Comparison of ENCODE assay signal across 13 cellular contexts in genomic region chr15:74438206-74438605, GRCh38. TPM values are rescaled to one million over a fixed set of nuclear protein-coding genes. Genes with fewer than 3 reads are reported as not detected.
DNase-seq lines count a peak whose midpoint lies in the region; ATAC-seq and TF ChIP-seq lines count a peak whose summit lies in the region.
"Had no signal": no experiment of that assay in that cellular context is flagged by ENCODE, and none has a peak within 500 bp of the region (broad histone marks: within the 10 kb centered on the region; RNA-seq: fewer than 3 reads in every experiment).

No MANE protein-coding gene starts in this region.

- H3K27me3 Mint-ChIP-seq in stimulated activated naive CD8-positive, alpha-beta T cell treated with anti-CD3 and anti-CD28 coated beads, Interleukin-15, Interleukin-2, amounts not matched to agents 100 ng/mL and 50 ng/mL, for 24 hours = no peaks in the 10 kb centered on the region
- H3K27me3 Mint-ChIP-seq in stimulated activated naive CD8-positive, alpha-beta T cell treated with anti-CD3 and anti-CD28 coated beads, Interleukin-15, amount 100 ng/mL, for 72 hours = no peaks in the 10 kb centered on the region
- H3K27me3 Mint-ChIP-seq in activated naive CD8-positive, alpha-beta T cell treated with anti-CD3 and anti-CD28 coated beads for 36 hours = no peaks in the 10 kb centered on the region
- H3K27me3 Mint-ChIP-seq in nephron (ENCODE audit: low read depth) = peaks cover 11% of the 10 kb centered on the region
- H3K27me3 Mint-ChIP-seq: effector memory CD8-positive, alpha-beta T cell; naive thymus-derived CD8-positive, alpha-beta T cell; T-cell had no signal

- no peaks in the 10 kb centered on the region for H3K36me3 Mint-ChIP-seq in stimulated activated naive CD8-positive, alpha-beta T cell treated with anti-CD3 and anti-CD28 coated beads, Interleukin-15, Interleukin-2, amounts not matched to agents 100 ng/mL and 50 ng/mL, for 24 hours (ENCODE audit: low read depth)
- no peaks in the 10 kb centered on the region for H3K36me3 Mint-ChIP-seq in activated naive CD8-positive, alpha-beta T cell treated with anti-CD3 and anti-CD28 coated beads for 36 hours
- no peaks in the 10 kb centered on the region for H3K36me3 Mint-ChIP-seq in nephron (ENCODE audit: low read depth)
- H3K36me3 Mint-ChIP-seq: mesothelial cell of epicardium, T-cell had no signal

- no peak for TF ChIP-seq CTCF in nephron (IDR thresholded peaks at IDR 0.05; ENCODE audit: unreplicated experiment in 3 of 3)

- no peak overlapping the region for H3K4me3 Mint-ChIP-seq in stimulated activated naive CD8-positive, alpha-beta T cell treated with anti-CD3 and anti-CD28 coated beads, Interleukin-15, Interleukin-2, amounts not matched to agents 100 ng/mL and 50 ng/mL, for 24 hours
- no peak overlapping the region for H3K4me3 Mint-ChIP-seq in stimulated activated naive CD8-positive, alpha-beta T cell treated with anti-CD3 and anti-CD28 coated beads, Interleukin-15, amount 100 ng/mL, for 72 hours
- H3K4me3 Mint-ChIP-seq in activated naive CD8-positive, alpha-beta T cell treated with anti-CD3 and anti-CD28 coated beads for 36 hours = no peak overlapping the region
- H3K4me3 Mint-ChIP-seq in nephron = peak overlapping the region in 1 of 3 experiments; percentile 2
- H3K4me3 Mint-ChIP-seq: activated T-cell treated with anti-CD3 and anti-CD28 coated beads, Interleukin-2, amount 50 U/mL, for 72 hours; effector memory CD8-positive, alpha-beta T cell; mesothelial cell of epicardium; T-cell had no signal

- no peak for ATAC-seq in stimulated activated naive CD8-positive, alpha-beta T cell treated with anti-CD3 and anti-CD28 coated beads, Interleukin-15, amount 100 ng/mL, for 72 hours

- no peaks in the 10 kb centered on the region for H3K9me3 Mint-ChIP-seq in stimulated activated naive CD8-positive, alpha-beta T cell treated with anti-CD3 and anti-CD28 coated beads, Interleukin-15, Interleukin-2, amounts not matched to agents 100 ng/mL and 50 ng/mL, for 24 hours
- H3K9me3 Mint-ChIP-seq in stimulated activated naive CD8-positive, alpha-beta T cell treated with anti-CD3 and anti-CD28 coated beads, Interleukin-15, amount 100 ng/mL, for 72 hours = no peaks in the 10 kb centered on the region
- no peaks in the 10 kb centered on the region for H3K9me3 Mint-ChIP-seq in activated naive CD8-positive, alpha-beta T cell treated with anti-CD3 and anti-CD28 coated beads for 36 hours
- H3K9me3 Mint-ChIP-seq in nephron = no peaks in the 10 kb centered on the region
- H3K9me3 Mint-ChIP-seq: activated T-cell treated with anti-CD3 and anti-CD28 coated beads, Interleukin-2, amount 50 U/mL, for 72 hours; effector memory CD8-positive, alpha-beta T cell; mesothelial cell of epicardium; naive thymus-derived CD8-positive, alpha-beta T cell; T-cell had no signal

- DNase-seq in stimulated activated naive CD8-positive, alpha-beta T cell treated with anti-CD3 and anti-CD28 coated beads, Interleukin-15, amount 100 ng/mL, for 72 hours = no peak
- no peak for DNase-seq in activated naive CD8-positive, alpha-beta T cell treated with anti-CD3 and anti-CD28 coated beads for 36 hours
- no peak for DNase-seq in effector CD8-positive, alpha-beta T cell (lab: John Stamatoyannopoulos, UW)
- no peak for DNase-seq in NCI-H2081 treated with DMSO at 0.1 percent for 48 hours (lab: John Stamatoyannopoulos, UW)
- no peak for DNase-seq in iPS-NIHi7 (ENCODE audit: extremely low spot score)

- H3K27ac Mint-ChIP-seq in stimulated activated naive CD8-positive, alpha-beta T cell treated with anti-CD3 and anti-CD28 coated beads, Interleukin-15, Interleukin-2, amounts not matched to agents 100 ng/mL and 50 ng/mL, for 24 hours = peak overlapping the region; percentile 78
- no peak overlapping the region for H3K27ac Mint-ChIP-seq in stimulated activated naive CD8-positive, alpha-beta T cell treated with anti-CD3 and anti-CD28 coated beads, Interleukin-15, amount 100 ng/mL, for 72 hours
- H3K27ac Mint-ChIP-seq in activated naive CD8-positive, alpha-beta T cell treated with anti-CD3 and anti-CD28 coated beads for 36 hours = peak overlapping the region; percentile 32
- peak overlapping the region in 2 of 3 experiments; percentile 35 to 58 for H3K27ac Mint-ChIP-seq in nephron
- H3K27ac Mint-ChIP-seq: activated T-cell treated with anti-CD3 and anti-CD28 coated beads, Interleukin-2, amount 50 U/mL, for 72 hours; effector memory CD8-positive, alpha-beta T cell; mesothelial cell of epicardium; progenitor cell of endocrine pancreas; T-cell had no signal

- H3K4me1 Mint-ChIP-seq in stimulated activated naive CD8-positive, alpha-beta T cell treated with anti-CD3 and anti-CD28 coated beads, Interleukin-15, Interleukin-2, amounts not matched to agents 100 ng/mL and 50 ng/mL, for 24 hours (ENCODE audit: low read depth) = peaks cover 49% of the 10 kb centered on the region
- H3K4me1 Mint-ChIP-seq in stimulated activated naive CD8-positive, alpha-beta T cell treated with anti-CD3 and anti-CD28 coated beads, Interleukin-15, amount 100 ng/mL, for 72 hours = peaks cover 62% of the 10 kb centered on the region
- H3K4me1 Mint-ChIP-seq in activated naive CD8-positive, alpha-beta T cell treated with anti-CD3 and anti-CD28 coated beads for 36 hours = peaks cover 38% of the 10 kb centered on the region
- H3K4me1 Mint-ChIP-seq in nephron = peaks cover 18% of the 10 kb centered on the region

RNA-seq across cellular contexts. Expression of gene SEMA7A, which starts 4.4 kb away (rescaled TPM):
- total RNA-seq in activated naive CD8-positive, alpha-beta T cell treated with anti-CD3 and anti-CD28 coated beads for 36 hours = 10 to 100 TPM; 48.8 to 51.4 TPM

RNA-seq across cellular contexts. Expression of gene UBL7, which starts 22.8 kb away (rescaled TPM):
- 10 to 100 TPM; 56.6 to 56.8 TPM for total RNA-seq in activated naive CD8-positive, alpha-beta T cell treated with anti-CD3 and anti-CD28 coated beads for 36 hours

Comparison
In these comparisons a context has a peak if more than half of its experiments do, and no peak if none do; other contexts are left out.
1. H3K27ac Mint-ChIP-seq: peak in stimulated activated naive CD8-positive, alpha-beta T cell treated with anti-CD3 and anti-CD28 coated beads, Interleukin-15, Interleukin-2, amounts not matched to agents 100 ng/mL and 50 ng/mL, for 24 hours (single experiment), activated naive CD8-positive, alpha-beta T cell treated with anti-CD3 and anti-CD28 coated beads for 36 hours (single experiment) and nephron (2 of 3); none in stimulated activated naive CD8-positive, alpha-beta T cell treated with anti-CD3 and anti-CD28 coated beads, Interleukin-15, amount 100 ng/mL, for 72 hours (0 of 2).